1 cellular context compared by ENCODE assay signal in genomic region chr22:32333141-32333768, GRCh38.
TF ChIP-seq lines count a peak whose summit lies in the region.

No MANE protein-coding gene starts in this region.

TF ChIP-seq in HepG2, 621 proteins besides CTCF, POLR2A, EP300 and RAD21 (continued from another document):
- no peak for TF ChIP-seq ZNF710 (CRISPR knock-in tag; IDR thresholded peaks at IDR 0.05; ENCODE audit: borderline replicate concordance)
- TF ChIP-seq SKIL (CRISPR knock-in tag; IDR thresholded peaks at IDR 0.05; ENCODE audit: borderline replicate concordance) = no peak
- TF ChIP-seq E2F2 (CRISPR knock-in tag; IDR thresholded peaks at IDR 0.05; ENCODE audit: borderline replicate concordance) = no peak
- no peak for TF ChIP-seq ZSCAN12 (CRISPR knock-in tag; IDR thresholded peaks at IDR 0.05)
- TF ChIP-seq SUZ12 (IDR thresholded peaks at IDR 0.05; ENCODE audit: low read depth, low read length) = no peak
- TF ChIP-seq ZNF646 (CRISPR knock-in tag; IDR thresholded peaks at IDR 0.05) = no peak
- no peak for TF ChIP-seq MBNL3 (CRISPR knock-in tag; conservative IDR thresholded peaks at IDR 0.05)
- no peak for TF ChIP-seq MXD3 (CRISPR knock-in tag; IDR thresholded peaks at IDR 0.05)
- TF ChIP-seq MATR3 (CRISPR knock-in tag; IDR thresholded peaks at IDR 0.05) = no peak
- no peak for TF ChIP-seq HOXA5 (CRISPR knock-in tag; IDR thresholded peaks at IDR 0.05)
- no peak for TF ChIP-seq ZNF274 (CRISPR knock-in tag; IDR thresholded peaks at IDR 0.05)
- no peak for TF ChIP-seq ZBTB20 (CRISPR knock-in tag; IDR thresholded peaks at IDR 0.05; ENCODE audit: borderline replicate concordance, low read depth)
- TF ChIP-seq LCORL (IDR thresholded peaks at IDR 0.05) = no peak
- no peak for TF ChIP-seq LCORL (CRISPR knock-in tag; IDR thresholded peaks at IDR 0.05)
- no peak for TF ChIP-seq ZNF720 (CRISPR knock-in tag; IDR thresholded peaks at IDR 0.05)
- TF ChIP-seq ZNF597 (CRISPR knock-in tag; IDR thresholded peaks at IDR 0.05) = no peak
- TF ChIP-seq ZNF468 (CRISPR knock-in tag; IDR thresholded peaks at IDR 0.05) = no peak
